In the genomic region with DNA sequence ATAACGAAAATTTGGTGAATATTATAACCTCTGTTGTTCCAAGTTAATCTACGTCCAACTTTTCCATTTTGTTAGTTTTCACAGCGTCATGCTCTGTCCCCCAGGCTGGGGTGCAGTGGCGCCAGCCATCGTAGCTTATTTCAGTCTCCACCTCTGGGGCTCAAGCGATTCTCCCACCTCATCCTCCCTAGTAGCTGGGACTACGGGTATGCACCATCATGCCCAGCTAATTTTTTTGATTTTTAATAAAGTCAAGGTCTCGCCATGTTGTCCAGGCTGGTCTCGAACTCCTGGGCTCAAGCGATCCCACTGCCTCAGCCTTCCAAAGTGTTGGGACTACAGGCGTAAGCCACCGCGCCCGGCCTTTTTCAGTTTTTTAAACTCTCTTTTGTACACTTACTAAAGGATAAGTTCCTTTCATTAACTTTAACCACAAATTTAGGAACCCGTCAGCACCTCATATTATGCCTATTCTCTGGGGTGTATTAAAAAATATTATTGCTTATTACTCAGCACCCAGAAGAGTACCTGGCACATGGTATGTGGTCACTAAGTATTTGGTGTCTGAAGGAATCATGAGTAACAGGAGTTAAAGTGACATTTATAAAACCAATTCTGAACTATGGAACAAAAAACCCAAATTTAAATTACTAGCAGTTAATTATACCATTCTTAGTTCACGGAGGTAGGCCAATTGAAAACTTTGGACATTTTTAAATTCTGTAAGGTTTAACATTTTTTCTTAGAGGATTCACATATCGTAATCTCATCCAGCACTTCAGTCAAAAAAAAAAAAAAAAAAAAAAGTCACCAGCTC, we compare ENCODE assay signal across 10 cellular contexts. TPM values are rescaled to one million over a fixed set of nuclear protein-coding genes. Genes with fewer than 3 reads are reported as not detected.
DNase-seq lines count a peak whose midpoint lies in the region; ATAC-seq, FAIRE-seq and TF ChIP-seq lines count a peak whose summit lies in the region.
"Had no signal": no experiment of that assay in that cellular context is flagged by ENCODE, and none has a peak within 500 bp of the region (broad histone marks: within the 10 kb centered on the region; RNA-seq: fewer than 3 reads in every experiment).

No MANE protein-coding gene starts in this region.

- intact Hi-C loops in HCT116 (cut with micrococcal nuclease) = no loop called here
- intact Hi-C loops in activated T-helper 1 cell treated with anti-CD3 and anti-CD28 coated beads, Interleukin-12 subunit alpha, Interleukin-12 subunit beta, Interleukin-2, Interleukin-4 antibody, amounts not matched to agents 30 ng/mL and 10 ng/mL and 1 ng/mL, durations not matched to agents 14 hours and 24 hours and 36 hours (cut with micrococcal nuclease) = no loop called here

- RAD21 ChIA-PET in HCT116 (lab: Charles Lee; ENCODE audit: low non-redundant PET in 1 of 2, low total read pairs in 2 of 2, uncharacterized antibody in 2 of 2, unreplicated experiment in 2 of 2) = no interaction called here

- BruUV-seq in HCT116 (replicated peaks; lab: Mats Ljungman, UMichigan) = no TSS peak

- H3K4me3 ChIP-seq in HCT116 (replicated peaks in 1 of 2; ENCODE audit: low read depth in 1 of 2, low read length in 2 of 2) (peak overlapping the region; percentile 72 to 77), hepatocyte (peak overlapping the region; percentile 49), skeletal muscle cell (ENCODE audit: low read depth, low read length) (peak overlapping the region; percentile 77)

- H4K20me1 ChIP-seq in HCT116 (ENCODE audit: insufficient read depth) (no peaks in the 10 kb centered on the region), hepatocyte (ENCODE audit: insufficient read depth, poor library complexity, severe bottlenecking) (no peaks in the 10 kb centered on the region)

- TF ChIP-seq RAD21 in HCT116 (IDR thresholded peaks at IDR 0.05; ENCODE audit: low read depth) = no peak

- H3K9me2 ChIP-seq in HCT116 (ENCODE audit: insufficient read depth) (no peaks in the 10 kb centered on the region), hepatocyte (replicated peaks; ENCODE audit: insufficient read depth) (no peaks in the 10 kb centered on the region)

- H3K9me3 Mint-ChIP-seq in activated T-helper 1 cell treated with anti-CD3 and anti-CD28 coated beads, Interleukin-12 subunit alpha, Interleukin-12 subunit beta, Interleukin-2, Interleukin-4 antibody, amounts not matched to agents 30 ng/mL and 10 ng/mL and 1 ng/mL, durations not matched to agents 14 hours and 24 hours and 36 hours = peaks cover 3% of the 10 kb centered on the region

- TF ChIP-seq POLR2A in HCT116 (IDR thresholded peaks at IDR 0.05; ENCODE audit: borderline replicate concordance, extremely low read depth, insufficient read depth, insufficient read length) = no peak

- H3K79me2 ChIP-seq in HCT116 (ENCODE audit: insufficient read depth, low read length) (peaks cover 8% of the 10 kb centered on the region), hepatocyte (peaks cover 24% of the 10 kb centered on the region)

- H3K36me3 Mint-ChIP-seq in activated T-helper 1 cell treated with anti-CD3 and anti-CD28 coated beads, Interleukin-12 subunit alpha, Interleukin-12 subunit beta, Interleukin-2, Interleukin-4 antibody, amounts not matched to agents 30 ng/mL and 10 ng/mL and 1 ng/mL, durations not matched to agents 14 hours and 24 hours and 36 hours (ENCODE audit: low read depth) = no peaks in the 10 kb centered on the region

- DNase-seq in HCT116 (ENCODE audit: low read depth, low spot score) (no peak), hepatocyte (ENCODE audit: low spot score) (no peak), skeletal muscle cell (ENCODE audit: low read depth) (no peak), frontal cortex (ENCODE audit: low spot score in 2 of 2) (no peak)
- no peak for DNase-seq in activated T-helper 1 cell treated with anti-CD3 and anti-CD28 coated beads, Interleukin-12 subunit alpha, Interleukin-12 subunit beta, Interleukin-2, Interleukin-4 antibody, amounts not matched to agents 30 ng/mL and 10 ng/mL and 1 ng/mL, durations not matched to agents 14 hours and 24 hours and 36 hours (ENCODE audit: low spot score)
- no peak for DNase-seq in stimulated activated CD4-positive, alpha-beta T cell treated with anti-CD3 and anti-CD28 coated beads, Interleukin-4, amount 100 ng/mL, for 24 hours

- no peaks in the 10 kb centered on the region for H3K36me3 ChIP-seq in HCT116 (ENCODE audit: control insufficient read depth in 1 of 2, insufficient read depth in 2 of 2, low read length in 2 of 2)
- no peaks in the 10 kb centered on the region for H3K36me3 ChIP-seq in hepatocyte (replicated peaks; ENCODE audit: insufficient read depth, low read depth)

- CTCF ChIA-PET in HCT116 (lab: Charles Lee) = interaction anchor here (0.8 to 2.3 kb wide), 4 partner anchors 33 to 591 kb away, joined by 3 to 7 read pairs (median 3); no protein-coding TSS in a partner anchor

- H3K4me2 ChIP-seq in HCT116 (ENCODE audit: low read length) = peak overlapping the region; percentile 72
- peak overlapping the region; percentile 81 for H3K4me2 ChIP-seq in hepatocyte
- H3K4me2 ChIP-seq: KMS-11 had no signal

- H3K9ac ChIP-seq in HCT116 (ENCODE audit: low read length) = peak overlapping the region; percentile 62
- H3K9ac ChIP-seq: KMS-11 had no signal

- POLR2A ChIA-PET in HCT116 (lab: Charles Lee) = interaction anchor here (0.6 kb wide), 2 partner anchors 35 to 1091 kb away, joined by 3 to 7 read pairs; no protein-coding TSS in a partner anchor

- H3K9me3 ChIP-seq in HCT116 (ENCODE audit: control insufficient read depth in 1 of 2, insufficient read depth in 1 of 2, low read depth in 1 of 2, low read length in 2 of 2) = no peaks in the 10 kb centered on the region
- H3K9me3 ChIP-seq in hepatocyte (ENCODE audit: low read depth) = no peaks in the 10 kb centered on the region

- H3K4me1 Mint-ChIP-seq in activated T-helper 1 cell treated with anti-CD3 and anti-CD28 coated beads, Interleukin-12 subunit alpha, Interleukin-12 subunit beta, Interleukin-2, Interleukin-4 antibody, amounts not matched to agents 30 ng/mL and 10 ng/mL and 1 ng/mL, durations not matched to agents 14 hours and 24 hours and 36 hours (ENCODE audit: low read depth) = peaks cover 7% of the 10 kb centered on the region

- no peak overlapping the region for H3K27ac Mint-ChIP-seq in activated T-helper 1 cell treated with anti-CD3 and anti-CD28 coated beads, Interleukin-12 subunit alpha, Interleukin-12 subunit beta, Interleukin-2, Interleukin-4 antibody, amounts not matched to agents 30 ng/mL and 10 ng/mL and 1 ng/mL, durations not matched to agents 14 hours and 24 hours and 36 hours

- H3K4me3 Mint-ChIP-seq in activated T-helper 1 cell treated with anti-CD3 and anti-CD28 coated beads, Interleukin-12 subunit alpha, Interleukin-12 subunit beta, Interleukin-2, Interleukin-4 antibody, amounts not matched to agents 30 ng/mL and 10 ng/mL and 1 ng/mL, durations not matched to agents 14 hours and 24 hours and 36 hours = peak overlapping the region; percentile 43

- H3K27ac ChIP-seq in HCT116 (ENCODE audit: low read depth, low read length) = peak overlapping the region; percentile 64
- H3K27ac ChIP-seq in hepatocyte = peak overlapping the region; percentile 96
- H3K27ac ChIP-seq: KMS-11 had no signal

- ATAC-seq in HCT116 = no peak
- ATAC-seq in HG03439 (IDR thresholded peaks at IDR 0.05; ENCODE audit: unreplicated experiment) = no peak
- no peak for ATAC-seq in GM19452 (IDR thresholded peaks at IDR 0.05; ENCODE audit: unreplicated experiment)

- WGBS in hepatocyte (ENCODE audit: low lambda C conversion rate, missing lambda C conversion rate) = 95% methylated on average over 17 of the region's 17 CpGs

- H3K4me1 ChIP-seq in HCT116 (ENCODE audit: control insufficient read depth in 1 of 2, insufficient read depth in 2 of 2, low read length in 2 of 2) (peaks cover 12 to 31% of the 10 kb centered on the region in 2 experiments), hepatocyte (ENCODE audit: insufficient read depth) (peaks cover 3% of the 10 kb centered on the region)

- peaks cover 6% of the 10 kb centered on the region for H3K27me3 Mint-ChIP-seq in activated T-helper 1 cell treated with anti-CD3 and anti-CD28 coated beads, Interleukin-12 subunit alpha, Interleukin-12 subunit beta, Interleukin-2, Interleukin-4 antibody, amounts not matched to agents 30 ng/mL and 10 ng/mL and 1 ng/mL, durations not matched to agents 14 hours and 24 hours and 36 hours (ENCODE audit: insufficient read depth)

- H2AFZ ChIP-seq in HCT116 (ENCODE audit: low read depth, low read length, poor library complexity, severe bottlenecking) = peak overlapping the region; percentile 73
- H2AFZ ChIP-seq in hepatocyte = peak overlapping the region; percentile 97

- H3K27me3 ChIP-seq in HCT116 (ENCODE audit: insufficient read depth, low read length) = no peaks in the 10 kb centered on the region
- H3K27me3 ChIP-seq in hepatocyte = no peaks in the 10 kb centered on the region

- FAIRE-seq in frontal cortex (lab: Jason Lieb, UNC) = no peak
- FAIRE-seq: islet of Langerhans had no signal

- TF ChIP-seq CTCF in HCT116 (IDR thresholded peaks at IDR 0.05 in 2 of 3, conservative IDR thresholded peaks at IDR 0.05 in 1 of 3; ENCODE audit: borderline replicate concordance in 1 of 3, insufficient read depth in 1 of 3, low read depth in 2 of 3, low read length in 2 of 3) = no peak
- no peak for TF ChIP-seq CTCF in hepatocyte (IDR thresholded peaks at IDR 0.05; ENCODE audit: poor library complexity)

TF ChIP-seq in HCT116, 20 proteins besides CTCF, POLR2A, EP300 and RAD21 (continues in another document):
- TF ChIP-seq ELF1 (IDR thresholded peaks at IDR 0.05; ENCODE audit: borderline replicate concordance, low read depth) (no peak), EZH2 (IDR thresholded peaks at IDR 0.05) (no peak), SRF (IDR thresholded peaks at IDR 0.05; ENCODE audit: low read depth) (no peak), JUND (IDR thresholded peaks at IDR 0.05) (no peak), POLR2AphosphoS5 (IDR thresholded peaks at IDR 0.05; ENCODE audit: low read depth, low read length) (no peak)
- TF ChIP-seq, protein P1, sequence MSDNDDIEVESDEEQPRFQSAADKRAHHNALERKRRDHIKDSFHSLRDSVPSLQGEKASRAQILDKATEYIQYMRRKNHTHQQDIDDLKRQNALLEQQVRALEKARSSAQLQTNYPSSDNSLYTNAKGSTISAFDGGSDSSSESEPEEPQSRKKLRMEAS (IDR thresholded peaks at IDR 0.05) = no peak

RNA-seq across cellular contexts. Expression of a gene that starts 0.9 kb away (rescaled TPM):
- 15.4 TPM for total RNA-seq in HCT116 (2021; ENCODE audit: unreplicated experiment)
- 5.0 and 5.4 TPM in 2 replicates for polyA plus RNA-seq in HCT116 (2012)
- not detected in 2 replicates for total RNA-seq in activated T-helper 1 cell treated with anti-CD3 and anti-CD28 coated beads, Interleukin-12 subunit alpha, Interleukin-12 subunit beta, Interleukin-2, Interleukin-4 antibody, amounts not matched to agents 30 ng/mL and 10 ng/mL and 1 ng/mL, durations not matched to agents 14 hours and 24 hours and 36 hours
- total RNA-seq in hepatocyte = 12.2 and 16.6 TPM in 2 replicates
- polyA plus RNA-seq in hepatocyte = 2.6 and 6.9 TPM in 2 replicates
- total RNA-seq in frontal cortex = 33.8 TPM

RNA-seq across cellular contexts. Expression of a gene that starts 24.4 kb away (rescaled TPM):
- 3.5 TPM for total RNA-seq in HCT116 (2021; ENCODE audit: unreplicated experiment)
- 0.55 and 1.1 TPM in 2 replicates for polyA plus RNA-seq in HCT116 (2012)
- total RNA-seq in activated T-helper 1 cell treated with anti-CD3 and anti-CD28 coated beads, Interleukin-12 subunit alpha, Interleukin-12 subunit beta, Interleukin-2, Interleukin-4 antibody, amounts not matched to agents 30 ng/mL and 10 ng/mL and 1 ng/mL, durations not matched to agents 14 hours and 24 hours and 36 hours = not detected in 2 replicates
- 0.08 and 1.6 TPM in 2 replicates for total RNA-seq in hepatocyte
- 1.4 TPM in 1 of 2 replicates, not detected in the other for polyA plus RNA-seq in hepatocyte
- total RNA-seq in frontal cortex = 6.1 TPM

Comparison
In these comparisons a context has a peak if more than half of its experiments do, and no peak if none do; other contexts are left out.
1. RNA of a gene that starts 0.9 kb away (total RNA-seq): 33.8 TPM in frontal cortex (single experiment), 12.2 to 16.6 TPM in hepatocyte and 15.4 TPM in HCT116 (single experiment); not detected in activated T-helper 1 cell treated with anti-CD3 and anti-CD28 coated beads, Interleukin-12 subunit alpha, Interleukin-12 subunit beta, Interleukin-2, Interleukin-4 antibody, amounts not matched to agents 30 ng/mL and 10 ng/mL and 1 ng/mL, durations not matched to agents 14 hours and 24 hours and 36 hours; every median in the first group is over 10 times any median in the second.
2. Peak in every context shown above with its lines, with median percentiles within 50 percentile points of each other: H3K4me3 ChIP-seq.